ENCODE assay signal across 11 cellular contexts in genomic region chr3:158094235-158094916, GRCh38. TPM values are rescaled to one million over a fixed set of nuclear protein-coding genes. Genes with fewer than 3 reads are reported as not detected.
DNase-seq lines count a peak whose midpoint lies in the region; ATAC-seq and TF ChIP-seq lines count a peak whose summit lies in the region.
"Had no signal": no experiment of that assay in that cellular context is flagged by ENCODE, and none has a peak within 500 bp of the region (broad histone marks: within the 10 kb centered on the region; RNA-seq: fewer than 3 reads in every experiment).

No MANE protein-coding gene starts in this region.

- H3K4me3 ChIP-seq in kidney epithelial cell (ENCODE audit: low read depth, low read length): no peak overlapping the region
- no peak overlapping the region for H3K4me3 ChIP-seq in dorsolateral prefrontal cortex

- intact Hi-C loops in dorsolateral prefrontal cortex (cut with DNase I): no loop called here

- ATAC-seq in GM21447 (IDR thresholded peaks at IDR 0.05; ENCODE audit: unreplicated experiment) (peak; percentile 52), HG03439 (IDR thresholded peaks at IDR 0.05; ENCODE audit: unreplicated experiment) (peak; percentile 50), HG02970 (IDR thresholded peaks at IDR 0.05; ENCODE audit: low FRiP score, unreplicated experiment) (no peak)

- peaks cover 60% of the 10 kb centered on the region for H3K27me3 ChIP-seq in kidney epithelial cell (ENCODE audit: control insufficient read depth, insufficient read depth, low read length)
- H3K27me3 ChIP-seq in dorsolateral prefrontal cortex: peaks cover 27 to 99% (median 71%) of the 10 kb centered on the region in 45 donors

- TF ChIP-seq CTCF in GM12873 (IDR thresholded peaks at IDR 0.05; ENCODE audit: insufficient read depth, low read depth, low read length, missing control alignments): peak; percentile 10
- peak; percentile 21 for TF ChIP-seq CTCF in kidney epithelial cell (IDR thresholded peaks at IDR 0.05; ENCODE audit: insufficient read depth, low read length, poor library complexity, severe bottlenecking)
- no peak for TF ChIP-seq CTCF in dorsolateral prefrontal cortex (IDR thresholded peaks at IDR 0.05 in 54 of 56, conservative IDR thresholded peaks at IDR 0.05 in 2 of 56; ENCODE audit: low read depth in 1 of 56, partially characterized antibody in 56 of 56)

- no peak overlapping the region for H3K27ac ChIP-seq in dorsolateral prefrontal cortex
- H3K27ac ChIP-seq: parathyroid adenoma had no signal

- no peaks in the 10 kb centered on the region for H3K36me3 ChIP-seq in kidney epithelial cell (ENCODE audit: control insufficient read depth, insufficient read depth, low read length)

- DNase-seq in kidney epithelial cell (ENCODE audit: low read depth): no peak
- no peak for DNase-seq in DMS79 treated with DMSO at 0.1 percent for 48 hours (lab: John Stamatoyannopoulos, UW)
- DNase-seq in LoVo (ENCODE audit: low spot score): no peak
- no peak for DNase-seq in dorsolateral prefrontal cortex
- DNase-seq: DMS 273 treated with DMSO at 0.1 percent for 48 hours had no signal

RNA-seq across cellular contexts. Expression of gene SHOX2, which starts 11.8 kb away (rescaled TPM):
- not detected in 2 replicates for total RNA-seq in kidney epithelial cell
- total RNA-seq in dorsolateral prefrontal cortex: 1 to 10 TPM in 1 of 120 experiments, under 1 TPM in 29, not detected in 90; 0.13 to 1.0 (median 0.32) TPM
- total RNA-seq: frontal cortex had no signal

RNA-seq across cellular contexts. Expression of gene RSRC1, which starts 15.5 kb away (rescaled TPM):
- total RNA-seq in kidney epithelial cell (21.6 and 27.4 TPM in 2 replicates), dorsolateral prefrontal cortex (10 to 100 TPM; 38.1 to 73.7 (median 55.2) TPM)

Comparison
In these comparisons a context has a peak if more than half of its experiments do, and no peak if none do; other contexts are left out.
1. CTCF ChIP-seq: peak in GM12873 (single experiment) and kidney epithelial cell (single experiment); none in dorsolateral prefrontal cortex (0 of 56).